Comparison of ENCODE assay signal across 12 cellular contexts in the genomic region with DNA sequence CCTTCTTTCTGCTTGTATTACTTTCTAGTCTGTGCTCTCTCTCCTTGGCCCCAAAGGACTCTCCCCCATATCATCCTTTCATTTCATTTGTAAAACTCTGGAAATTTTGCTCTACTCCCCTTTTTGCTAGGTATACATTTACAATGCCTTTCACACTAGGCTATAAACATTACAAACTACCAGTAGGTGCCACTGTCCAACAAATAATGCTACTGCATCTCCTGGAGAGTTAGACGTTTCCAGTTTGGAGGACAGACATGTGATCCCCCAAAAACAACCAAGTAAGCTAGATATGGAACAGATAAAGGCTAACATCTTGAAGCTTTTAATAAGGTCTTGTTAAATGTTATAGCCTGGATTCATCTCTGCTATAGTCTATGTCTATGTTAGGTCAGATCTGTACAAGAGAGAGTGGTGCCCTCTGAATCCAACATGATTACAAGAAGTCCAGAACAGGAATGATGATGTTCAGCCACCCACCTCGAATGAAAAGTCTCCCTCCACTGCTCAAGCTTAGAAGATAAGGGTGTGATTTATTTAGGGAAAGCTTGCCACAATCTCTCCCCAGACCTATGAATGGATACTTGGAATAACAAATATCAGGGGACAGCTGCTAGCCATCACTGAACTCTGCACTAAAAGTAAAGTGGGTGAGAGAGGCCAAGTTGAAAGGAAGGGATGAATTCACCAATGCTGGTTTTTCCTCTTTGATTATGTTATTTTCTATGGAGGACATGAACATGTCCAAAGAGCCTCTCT. TPM values are rescaled to one million over a fixed set of nuclear protein-coding genes. Genes with fewer than 3 reads are reported as not detected.
DNase-seq lines count a peak whose midpoint lies in the region; ATAC-seq and TF ChIP-seq lines count a peak whose summit lies in the region.
"Had no signal": no experiment of that assay in that cellular context is flagged by ENCODE, and none has a peak within 500 bp of the region (broad histone marks: within the 10 kb centered on the region; RNA-seq: fewer than 3 reads in every experiment).

No MANE protein-coding gene starts in this region.

- H2AFZ ChIP-seq in GM23338 = no peak overlapping the region

- ATAC-seq in GM23338 (no peak), RWPE2 (ENCODE audit: low read depth) (peak; percentile 52; the same call in 2 of the 3 replicates), sciatic nerve (peak; percentile 72)
- ATAC-seq: stimulated activated naive B cell treated with anti-CD40 and anti-IgM and Interleukin-4, amounts not matched to agents 10 μg/mL and 1 μg/mL and 100 μg/mL, for 72 hours had no signal

- no peak overlapping the region for H3K4me3 Mint-ChIP-seq in GM23338
- H3K4me3 Mint-ChIP-seq in activated T-helper 1 cell treated with anti-CD3 and anti-CD28 coated beads, Interleukin-12 subunit alpha, Interleukin-12 subunit beta, Interleukin-2, Interleukin-4 antibody, amounts not matched to agents 30 ng/mL and 10 ng/mL and 1 ng/mL, durations not matched to agents 14 hours and 24 hours and 36 hours = no peak overlapping the region
- H3K4me3 Mint-ChIP-seq: activated CD4-positive, alpha-beta T cell treated with anti-CD3 and anti-CD28 coated beads, Interleukin-2, amount 10 ng/mL, durations not matched to agents 24 days and 14 days; IgD-negative memory B cell; stimulated activated naive B cell treated with anti-CD40 and anti-IgM and Interleukin-4, amounts not matched to agents 10 μg/mL and 1 μg/mL and 100 μg/mL, for 72 hours had no signal

- TF ChIP-seq CTCF in GM23338 (conservative IDR thresholded peaks at IDR 0.05; ENCODE audit: low read depth in 2 of 2) = peak; percentile 27 to 33
- peak; percentile 36 for TF ChIP-seq CTCF in RWPE2 (IDR thresholded peaks at IDR 0.05; ENCODE audit: poor library complexity, severe bottlenecking)

- no peaks in the 10 kb centered on the region for H3K9me3 Mint-ChIP-seq in GM23338
- H3K9me3 Mint-ChIP-seq in activated T-helper 1 cell treated with anti-CD3 and anti-CD28 coated beads, Interleukin-12 subunit alpha, Interleukin-12 subunit beta, Interleukin-2, Interleukin-4 antibody, amounts not matched to agents 30 ng/mL and 10 ng/mL and 1 ng/mL, durations not matched to agents 14 hours and 24 hours and 36 hours = no peaks in the 10 kb centered on the region
- H3K9me3 Mint-ChIP-seq: activated CD4-positive, alpha-beta T cell treated with anti-CD3 and anti-CD28 coated beads, Interleukin-2, amount 10 ng/mL, durations not matched to agents 24 days and 14 days; IgD-negative memory B cell; stimulated activated naive B cell treated with anti-CD40 and anti-IgM and Interleukin-4, amounts not matched to agents 10 μg/mL and 1 μg/mL and 100 μg/mL, for 72 hours had no signal

- H3K9me2 ChIP-seq in GM23338 (ENCODE audit: insufficient read depth) = no peaks in the 10 kb centered on the region

- no peak overlapping the region for H3K4me2 ChIP-seq in GM23338

- no peaks in the 10 kb centered on the region for H3K4me1 Mint-ChIP-seq in GM23338
- H3K4me1 Mint-ChIP-seq in activated T-helper 1 cell treated with anti-CD3 and anti-CD28 coated beads, Interleukin-12 subunit alpha, Interleukin-12 subunit beta, Interleukin-2, Interleukin-4 antibody, amounts not matched to agents 30 ng/mL and 10 ng/mL and 1 ng/mL, durations not matched to agents 14 hours and 24 hours and 36 hours (ENCODE audit: low read depth) = no peaks in the 10 kb centered on the region

- H3K79me2 ChIP-seq in GM23338 (replicated peaks; ENCODE audit: insufficient read depth) = peaks cover 5% of the 10 kb centered on the region; the same call in 1 of the 2 replicates

- H3K27ac Mint-ChIP-seq in GM23338 = no peak overlapping the region
- H3K27ac Mint-ChIP-seq in activated T-helper 1 cell treated with anti-CD3 and anti-CD28 coated beads, Interleukin-12 subunit alpha, Interleukin-12 subunit beta, Interleukin-2, Interleukin-4 antibody, amounts not matched to agents 30 ng/mL and 10 ng/mL and 1 ng/mL, durations not matched to agents 14 hours and 24 hours and 36 hours = no peak overlapping the region
- H3K27ac Mint-ChIP-seq: activated CD4-positive, alpha-beta T cell treated with anti-CD3 and anti-CD28 coated beads, Interleukin-2, amount 10 ng/mL, durations not matched to agents 24 days and 14 days; IgD-negative memory B cell; stimulated activated naive B cell treated with anti-CD40 and anti-IgM and Interleukin-4, amounts not matched to agents 10 μg/mL and 1 μg/mL and 100 μg/mL, for 72 hours had no signal

- H3K27ac ChIP-seq in GM23338 (ENCODE audit: low read depth) = no peak overlapping the region
- no peak overlapping the region for H3K27ac ChIP-seq in RWPE2 (ENCODE audit: poor library complexity, severe bottlenecking)

- H3K4me1 ChIP-seq in GM23338 (ENCODE audit: insufficient read depth) = no peaks in the 10 kb centered on the region
- H3K4me1 ChIP-seq in RWPE2 (ENCODE audit: insufficient read depth, poor library complexity, severe bottlenecking) = peaks cover 18% of the 10 kb centered on the region

- intact Hi-C loops in sciatic nerve (cut with DNase I) = no loop called here
- intact Hi-C loops in activated T-helper 1 cell treated with anti-CD3 and anti-CD28 coated beads, Interleukin-12 subunit alpha, Interleukin-12 subunit beta, Interleukin-2, Interleukin-4 antibody, amounts not matched to agents 30 ng/mL and 10 ng/mL and 1 ng/mL, durations not matched to agents 14 hours and 24 hours and 36 hours (cut with micrococcal nuclease) = no loop called here

- peaks cover 4% of the 10 kb centered on the region for H4K20me1 ChIP-seq in GM23338 (replicated peaks; ENCODE audit: insufficient read depth)

- H3K27me3 ChIP-seq in GM23338 (ENCODE audit: insufficient read depth) = no peaks in the 10 kb centered on the region
- no peaks in the 10 kb centered on the region for H3K27me3 ChIP-seq in RWPE2 (ENCODE audit: insufficient read depth, poor library complexity, severe bottlenecking)

- H3K9me3 ChIP-seq in RWPE2 (ENCODE audit: severe bottlenecking) = no peaks in the 10 kb centered on the region
- H3K9me3 ChIP-seq: HAP-1 had no signal

- no peaks in the 10 kb centered on the region for H3K27me3 Mint-ChIP-seq in GM23338 (ENCODE audit: insufficient read depth, low read depth, poor library complexity)
- no peaks in the 10 kb centered on the region for H3K27me3 Mint-ChIP-seq in activated T-helper 1 cell treated with anti-CD3 and anti-CD28 coated beads, Interleukin-12 subunit alpha, Interleukin-12 subunit beta, Interleukin-2, Interleukin-4 antibody, amounts not matched to agents 30 ng/mL and 10 ng/mL and 1 ng/mL, durations not matched to agents 14 hours and 24 hours and 36 hours (ENCODE audit: insufficient read depth)
- H3K27me3 Mint-ChIP-seq: activated CD4-positive, alpha-beta T cell treated with anti-CD3 and anti-CD28 coated beads, Interleukin-2, amount 10 ng/mL, durations not matched to agents 24 days and 14 days; IgD-negative memory B cell; stimulated activated naive B cell treated with anti-CD40 and anti-IgM and Interleukin-4, amounts not matched to agents 10 μg/mL and 1 μg/mL and 100 μg/mL, for 72 hours had no signal

- DNase-seq in GM23338 (ENCODE audit: low spot score) = no peak
- no peak for DNase-seq in RWPE2 (ENCODE audit: low spot score)
- DNase-seq in foreskin melanocyte = peak; percentile 32
- DNase-seq in sciatic nerve (ENCODE audit: low spot score) = no peak
- no peak for DNase-seq in AG08396 (ENCODE audit: low spot score)
- no peak for DNase-seq in GOT3 (lab: John Stamatoyannopoulos, UW)
- no peak for DNase-seq in activated T-helper 1 cell treated with anti-CD3 and anti-CD28 coated beads, Interleukin-12 subunit alpha, Interleukin-12 subunit beta, Interleukin-2, Interleukin-4 antibody, amounts not matched to agents 30 ng/mL and 10 ng/mL and 1 ng/mL, durations not matched to agents 14 hours and 24 hours and 36 hours (ENCODE audit: low spot score)
- DNase-seq: activated CD4-positive, alpha-beta T cell treated with anti-CD3 and anti-CD28 coated beads, Interleukin-2, amount 10 ng/mL, durations not matched to agents 24 days and 14 days; OCI-M1; stimulated activated naive B cell treated with anti-CD40 and anti-IgM and Interleukin-4, amounts not matched to agents 10 μg/mL and 1 μg/mL and 100 μg/mL, for 72 hours had no signal

- no peak overlapping the region for H3K4me3 ChIP-seq in GM23338
- H3K4me3 ChIP-seq in RWPE2 (ENCODE audit: severe bottlenecking) = no peak overlapping the region
- H3K4me3 ChIP-seq: HAP-1 had no signal

- H3K36me3 Mint-ChIP-seq in GM23338 (ENCODE audit: low read depth) = peaks cover 38% of the 10 kb centered on the region
- peaks cover 16% of the 10 kb centered on the region for H3K36me3 Mint-ChIP-seq in activated T-helper 1 cell treated with anti-CD3 and anti-CD28 coated beads, Interleukin-12 subunit alpha, Interleukin-12 subunit beta, Interleukin-2, Interleukin-4 antibody, amounts not matched to agents 30 ng/mL and 10 ng/mL and 1 ng/mL, durations not matched to agents 14 hours and 24 hours and 36 hours (ENCODE audit: low read depth)

- H3K36me3 ChIP-seq in GM23338 (ENCODE audit: insufficient read depth) = peaks cover 21% of the 10 kb centered on the region; the same call in 1 of the 2 replicates
- H3K36me3 ChIP-seq in RWPE2 (ENCODE audit: low read depth) = peaks cover 77% of the 10 kb centered on the region

- H3F3A ChIP-seq in GM23338 (replicated peaks; ENCODE audit: low read depth) = no peaks in the 10 kb centered on the region

TF ChIP-seq in GM23338, 12 proteins besides CTCF, POLR2A, EP300 and RAD21:
- no peak for TF ChIP-seq STAT1 (IDR thresholded peaks at IDR 0.05; ENCODE audit: unreplicated experiment)
- TF ChIP-seq ZNF331 (CRISPR knock-in tag; IDR thresholded peaks at IDR 0.05; ENCODE audit: low read depth) = no peak
- TF ChIP-seq ZNF114 (CRISPR knock-in tag; IDR thresholded peaks at IDR 0.05) = no peak
- TF ChIP-seq EZH2phosphoT487 (IDR thresholded peaks at IDR 0.05; ENCODE audit: unreplicated experiment) = no peak
- no peak for TF ChIP-seq POLR2AphosphoS5 (IDR thresholded peaks at IDR 0.05; ENCODE audit: low read depth)
- no peak for TF ChIP-seq JUNB (IDR thresholded peaks at IDR 0.05; ENCODE audit: unreplicated experiment)
- TF ChIP-seq NANOG (IDR thresholded peaks at IDR 0.05; ENCODE audit: borderline replicate concordance) = no peak
- no peak for TF ChIP-seq CREB1 (CRISPR knock-in tag; IDR thresholded peaks at IDR 0.05; ENCODE audit: low read depth)
- TF ChIP-seq EZH2 (IDR thresholded peaks at IDR 0.05; ENCODE audit: low read depth, unreplicated experiment) = no peak
TF ChIP-seq in GM23338: peak in this region for 0.

RNA-seq across cellular contexts. Expression of a gene that starts 14.3 kb away (rescaled TPM):
- total RNA-seq in GM23338 (2014; rRNA removed; shearing (Covaris generic)) = 27.4 and 36.9 TPM in 2 replicates
- 30.8 and 38.1 TPM in 2 replicates for polyA plus RNA-seq in GM23338 (2016; fragmentation: Nextera tagmentation; extraction: Ambion mirVana)
- total RNA-seq in sciatic nerve = 24.8 TPM
- total RNA-seq in activated T-helper 1 cell treated with anti-CD3 and anti-CD28 coated beads, Interleukin-12 subunit alpha, Interleukin-12 subunit beta, Interleukin-2, Interleukin-4 antibody, amounts not matched to agents 30 ng/mL and 10 ng/mL and 1 ng/mL, durations not matched to agents 14 hours and 24 hours and 36 hours = 18.9 and 20.9 TPM in 2 replicates
